In genomic region chr12:120944645-120945217, GRCh38 we compare ENCODE assay signal across 8 cellular contexts. TPM values are rescaled to one million over a fixed set of nuclear protein-coding genes. Genes with fewer than 3 reads are reported as not detected.
DNase-seq lines count a peak whose midpoint lies in the region; ATAC-seq lines count a peak whose summit lies in the region.

No MANE protein-coding gene starts in this region.

- no peak for ATAC-seq in HG02973 (IDR thresholded peaks at IDR 0.05; ENCODE audit: unreplicated experiment)

- DNase-seq in COLO668 (lab: John Stamatoyannopoulos, UW; ENCODE audit: unreplicated experiment) = peak; percentile 66
- DNase-seq in HT1080 (ENCODE audit: low read depth) = peak; percentile 45
- peak in 4 of 5 donors; percentile 33 to 59 (median 46) for DNase-seq in T-helper 1 cell
- peak; percentile 27 for DNase-seq in amniotic epithelial cell (ENCODE audit: low read depth)
- peak; percentile 77 for DNase-seq in iPS-NIHi11 (ENCODE audit: low spot score)
- DNase-seq in stimulated activated CD4-positive, alpha-beta T cell treated with anti-CD3 and anti-CD28 coated beads, Interleukin-2, amount 100 ng/mL, for 48 hours = peak; percentile 67 to 72
- no peak for DNase-seq in NCI-H2081 (lab: John Stamatoyannopoulos, UW)

RNA-seq across cellular contexts. Expression of gene HNF1A, which starts 33.6 kb away (rescaled TPM):
- total RNA-seq in HT1080 (2014; rRNA removed; shearing (Covaris generic)) = not detected in 2 replicates
- 0.03 TPM in 1 of 2 replicates, not detected in the other for polyA plus RNA-seq in HT1080 (2015; cell fraction: cytosol; rRNA removed)
- not detected in 2 replicates for polyA plus RNA-seq in HT1080 (2015; cell fraction: nucleus; rRNA removed)

RNA-seq across cellular contexts. Expression of gene SPPL3, which starts 40.6 kb away (rescaled TPM):
- 3.6 and 17.0 TPM in 2 replicates for total RNA-seq in HT1080 (2014; rRNA removed; shearing (Covaris generic))
- polyA plus RNA-seq in HT1080 (2015; cell fraction: cytosol; rRNA removed) = 57.2 and 57.7 TPM in 2 replicates
- polyA plus RNA-seq in HT1080 (2015; cell fraction: nucleus; rRNA removed) = 17.5 and 30.9 TPM in 2 replicates

Comparison
In these comparisons a context has a peak if more than half of its experiments do, and no peak if none do; other contexts are left out.
1. DNase-seq: peak in COLO668 (single experiment), HT1080 (single experiment), T-helper 1 cell (4 of 5), amniotic epithelial cell (single experiment), iPS-NIHi11 (single experiment) and stimulated activated CD4-positive, alpha-beta T cell treated with anti-CD3 and anti-CD28 coated beads, Interleukin-2, amount 100 ng/mL, for 48 hours (2 of 2); none in NCI-H2081 (0 of 2).